ENCODE assay signal across 9 cellular contexts in genomic region chr11:6321356-6321755, GRCh38. TPM values are rescaled to one million over a fixed set of nuclear protein-coding genes. Genes with fewer than 3 reads are reported as not detected.
DNase-seq lines count a peak whose midpoint lies in the region; ATAC-seq and TF ChIP-seq lines count a peak whose summit lies in the region.
"Had no signal": no experiment of that assay in that cellular context is flagged by ENCODE, and none has a peak within 500 bp of the region (broad histone marks: within the 10 kb centered on the region; RNA-seq: fewer than 3 reads in every experiment).

No MANE protein-coding gene starts in this region.

- H3K4me1 Mint-ChIP-seq in GM23338: peaks cover 54% of the 10 kb centered on the region
- peaks cover 40% of the 10 kb centered on the region for H3K4me1 Mint-ChIP-seq in activated T-cell treated with anti-CD3 and anti-CD28 coated beads, Interleukin-2, amount 50 U/mL, for 72 hours (ENCODE audit: low read depth)
- peaks cover 4 to 11% of the 10 kb centered on the region in 2 donors for H3K4me1 Mint-ChIP-seq in effector memory CD8-positive, alpha-beta T cell (ENCODE audit: low read depth in 2 of 2)

- DNase-seq in GM23338 (ENCODE audit: low spot score): no peak
- no peak for DNase-seq in activated T-cell treated with anti-CD3 and anti-CD28 coated beads, Interleukin-2, amount 50 U/mL, for 72 hours
- DNase-seq in left ventricle myocardium superior: peak; percentile 35
- no peak for DNase-seq in effector memory CD8-positive, alpha-beta T cell
- no peak for DNase-seq in NAMALWA (ENCODE audit: low spot score)
- DNase-seq in HAP-1 (ENCODE audit: low spot score in 2 of 2): no peak
- DNase-seq in DMS53 treated with DMSO at 0.1 percent for 48 hours (lab: John Stamatoyannopoulos, UW; ENCODE audit: unreplicated experiment): no peak
- DNase-seq: RPMI8226 had no signal

- H3K4me2 ChIP-seq in GM23338 (peak overlapping the region; percentile 92), skeletal muscle satellite cell (ENCODE audit: low read length) (peak overlapping the region; percentile 92)

- intact Hi-C loops in left ventricle myocardium superior (cut with micrococcal nuclease): no loop called here

- no peaks in the 10 kb centered on the region for H4K20me1 ChIP-seq in GM23338 (replicated peaks; ENCODE audit: insufficient read depth)

- peak overlapping the region; percentile 78; the same call in 2 of the 3 replicates for H3K4me3 Mint-ChIP-seq in GM23338
- peak overlapping the region; percentile 83 to 88 for H3K4me3 Mint-ChIP-seq in activated T-cell treated with anti-CD3 and anti-CD28 coated beads, Interleukin-2, amount 50 U/mL, for 72 hours
- peak overlapping the region in 1 of 2 donors; percentile 76 for H3K4me3 Mint-ChIP-seq in effector memory CD8-positive, alpha-beta T cell

- H3K27me3 Mint-ChIP-seq in GM23338 (ENCODE audit: insufficient read depth, low read depth, poor library complexity): peaks cover 7% of the 10 kb centered on the region
- peaks cover 42% of the 10 kb centered on the region for H3K27me3 Mint-ChIP-seq in activated T-cell treated with anti-CD3 and anti-CD28 coated beads, Interleukin-2, amount 50 U/mL, for 72 hours (ENCODE audit: low read depth)
- peaks cover 57 to 86% of the 10 kb centered on the region in 2 donors for H3K27me3 Mint-ChIP-seq in effector memory CD8-positive, alpha-beta T cell

- H3K27me3 ChIP-seq in GM23338 (ENCODE audit: insufficient read depth) (peaks cover 21% of the 10 kb centered on the region), skeletal muscle satellite cell (ENCODE audit: control insufficient read depth, insufficient read depth, low read length) (no peaks in the 10 kb centered on the region), HAP-1 (ENCODE audit: low read depth) (peaks cover 19% of the 10 kb centered on the region)

- no peaks in the 10 kb centered on the region for H3K9me2 ChIP-seq in GM23338 (ENCODE audit: insufficient read depth)

- H3K27ac Mint-ChIP-seq in GM23338: no peak overlapping the region
- peak overlapping the region; percentile 95 for H3K27ac Mint-ChIP-seq in activated T-cell treated with anti-CD3 and anti-CD28 coated beads, Interleukin-2, amount 50 U/mL, for 72 hours
- no peak overlapping the region for H3K27ac Mint-ChIP-seq in effector memory CD8-positive, alpha-beta T cell

- H3K9ac ChIP-seq in skeletal muscle satellite cell (ENCODE audit: low read depth, low read length): peak overlapping the region; percentile 98

- H3F3A ChIP-seq in GM23338 (replicated peaks; ENCODE audit: low read depth): peaks cover 16% of the 10 kb centered on the region; the same call in 1 of the 2 replicates

- no peaks in the 10 kb centered on the region for H3K9me3 ChIP-seq in skeletal muscle satellite cell (replicated peaks; ENCODE audit: low read length)
- H3K9me3 ChIP-seq in HAP-1: no peaks in the 10 kb centered on the region

- H3K4me3 ChIP-seq in GM23338 (peak overlapping the region; percentile 74; the same call in 1 of the 2 replicates), skeletal muscle satellite cell (ENCODE audit: low read length) (peak overlapping the region; percentile 83), HAP-1 (no peak overlapping the region)

- no peak for ATAC-seq in GM23338
- ATAC-seq in activated T-cell treated with anti-CD3 and anti-CD28 coated beads, Interleukin-2, amount 50 U/mL, for 72 hours (replicated peaks in 1 of 2): no peak
- ATAC-seq in left ventricle myocardium superior: no peak
- ATAC-seq in effector memory CD8-positive, alpha-beta T cell (replicated peaks): no peak

- H3K4me1 ChIP-seq in GM23338 (ENCODE audit: insufficient read depth) (peaks cover 50% of the 10 kb centered on the region), skeletal muscle satellite cell (ENCODE audit: control insufficient read depth, insufficient read depth, low read length) (peaks cover 37% of the 10 kb centered on the region), HAP-1 (no peaks in the 10 kb centered on the region)

- peak overlapping the region; percentile 79 for H3K27ac ChIP-seq in GM23338 (ENCODE audit: low read depth)

- H3K36me3 ChIP-seq in GM23338 (ENCODE audit: insufficient read depth) (no peaks in the 10 kb centered on the region), skeletal muscle satellite cell (ENCODE audit: insufficient read depth, low read length) (peaks cover 11% of the 10 kb centered on the region), HAP-1 (replicated peaks) (no peaks in the 10 kb centered on the region)

- no peak for TF ChIP-seq CTCF in GM23338 (conservative IDR thresholded peaks at IDR 0.05; ENCODE audit: low read depth in 2 of 2)

- H2AFZ ChIP-seq in GM23338: no peak overlapping the region

- in situ Hi-C loops in HAP-1 (cut with MboI; ENCODE audit: low sequenced_read_pairs): no loop called here

- no peaks in the 10 kb centered on the region for H3K79me2 ChIP-seq in GM23338 (replicated peaks; ENCODE audit: insufficient read depth)

- H3K36me3 Mint-ChIP-seq in GM23338 (ENCODE audit: low read depth): no peaks in the 10 kb centered on the region; the same call in 1 of the 3 replicates
- peaks cover 2 to 4% of the 10 kb centered on the region in 2 donors for H3K36me3 Mint-ChIP-seq in activated T-cell treated with anti-CD3 and anti-CD28 coated beads, Interleukin-2, amount 50 U/mL, for 72 hours (ENCODE audit: insufficient read depth in 2 of 2)
- H3K36me3 Mint-ChIP-seq in effector memory CD8-positive, alpha-beta T cell (ENCODE audit: insufficient read depth): no peaks in the 10 kb centered on the region

- H3K9me3 Mint-ChIP-seq in GM23338: no peaks in the 10 kb centered on the region; the same call in 1 of the 3 replicates
- H3K9me3 Mint-ChIP-seq in activated T-cell treated with anti-CD3 and anti-CD28 coated beads, Interleukin-2, amount 50 U/mL, for 72 hours: no peaks in the 10 kb centered on the region
- H3K9me3 Mint-ChIP-seq in effector memory CD8-positive, alpha-beta T cell: no peaks in the 10 kb centered on the region

TF ChIP-seq in GM23338, 12 proteins besides CTCF, POLR2A, EP300 and RAD21 (continues in another document):
- no peak for TF ChIP-seq ZNF462 (CRISPR knock-in tag; IDR thresholded peaks at IDR 0.05)

RNA-seq across cellular contexts. Expression of gene CAVIN3, which starts 1.1 kb away (rescaled TPM):
- total RNA-seq in GM23338 (2014; rRNA removed; shearing (Covaris generic)): 34.2 and 41.3 TPM in 2 replicates
- 32.9 and 33.2 TPM in 2 replicates for polyA plus RNA-seq in GM23338 (2016; fragmentation: Nextera tagmentation; extraction: Ambion mirVana)
- total RNA-seq in activated T-cell treated with anti-CD3 and anti-CD28 coated beads, Interleukin-2, amount 50 U/mL, for 72 hours: 10 to 100 TPM; 12.0 to 15.1 TPM
- total RNA-seq in left ventricle myocardium superior: 31.1 TPM
- total RNA-seq in skeletal muscle satellite cell (2012; rRNA removed): 209 and 228 TPM in 2 replicates
